14 cellular contexts compared by ENCODE assay signal in the genomic region with DNA sequence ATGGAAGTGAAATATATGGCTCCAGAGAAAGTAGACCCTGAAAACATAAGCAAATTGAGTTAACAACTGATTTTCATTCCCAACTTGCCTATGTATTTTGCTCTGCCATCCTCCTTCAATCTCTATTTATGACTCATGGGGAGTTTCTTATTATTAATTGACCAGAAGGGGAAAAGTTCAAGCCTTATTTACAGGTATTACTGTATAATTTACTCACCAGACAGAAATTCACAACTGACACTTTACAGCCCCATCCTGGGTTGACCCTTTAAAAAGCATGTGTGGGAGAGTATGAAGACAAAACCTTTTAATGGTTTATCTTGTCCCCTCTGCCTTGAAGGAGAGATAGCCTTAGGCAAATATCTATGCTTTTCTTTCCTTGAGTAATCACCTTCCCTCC.
"Had no signal": no experiment of that assay in that cellular context is flagged by ENCODE, and none has a peak within 500 bp of the region (broad histone marks: within the 10 kb centered on the region; RNA-seq: fewer than 3 reads in every experiment).

No MANE protein-coding gene starts in this region.

- ATAC-seq: left lobe of liver; natural killer cell treated with Interleukin-12 subunit alpha and Interleukin-12 subunit beta and Interleukin-15 and Interleukin-18, amount 100 ng/mL, for 72 hours; right lobe of liver; T-helper 17 cell had no signal

- H3K4me3 ChIP-seq: prostate gland, right lobe of liver, tibial nerve had no signal

- DNase-seq: cortex of kidney; effector memory CD4-positive, alpha-beta T cell; erythroblast; hypothalamus; occipital lobe; right lobe of liver; stimulated activated CD4-positive, alpha-beta T cell treated with anti-CD3 and anti-CD28 coated beads, Interleukin-2, amount 100 ng/mL, for 24 hours; stimulated activated naive B cell treated with anti-CD40 and anti-IgM and Interleukin-4, amounts not matched to agents 10 μg/mL and 1 μg/mL and 100 μg/mL, for 72 hours; T-helper 17 cell had no signal

- H3K4me1 ChIP-seq: prostate gland, right lobe of liver, tibial nerve had no signal

- H3K27ac ChIP-seq: prostate gland, right lobe of liver, tibial nerve had no signal

- H3K9me3 ChIP-seq: prostate gland, right lobe of liver, tibial nerve had no signal

- FAIRE-seq: TTC549 had no signal
